8 cellular contexts compared by ENCODE assay signal in genomic region chr19:36054733-36055686, GRCh38. TPM values are rescaled to one million over a fixed set of nuclear protein-coding genes. Genes with fewer than 3 reads are reported as not detected.
DNase-seq lines count a peak whose midpoint lies in the region; ATAC-seq, FAIRE-seq and TF ChIP-seq lines count a peak whose summit lies in the region.

WDR62 (plus strand) TSS chr19:36054897; CDS start chr19:36054972, 75 bp downstream.

- no peaks in the 10 kb centered on the region for H3K9me3 Mint-ChIP-seq in activated naive CD8-positive, alpha-beta T cell treated with anti-CD3 and anti-CD28 coated beads, Interleukin-2, amount 10 ng/mL, durations not matched to agents 7 days and 5 days

- WGBS in heart left ventricle, 4 donors, result 1 to 3% (median 1%) methylated on average over 33 to 76 of the region's 76 CpGs
- WGBS in prostate gland, result 1% methylated on average over 52 of the region's 76 CpGs

- intact Hi-C loops in heart left ventricle (cut with DNase I) (loop anchor here (1.0 to 10.0 kb wide), 13 partner anchors 38 to 310 kb away; partner anchors contain the start of genes POLR2I (in 5 of the 10), ALKBH6 (in 3 of the 10), OVOL3 (in 3 of the 10) and SDHAF1 (in 3 of the 10)), prostate gland (cut with DNase I) (loop anchor here (1.0 to 10.0 kb wide), 3 partner anchors 43 to 300 kb away; partner anchors contain the start of genes ALKBH6, HSPB6, POLR2I and PROSER3), uterus (cut with DNase I; ENCODE audit: low total_unique reads) (loop anchor here (10.0 kb wide), 1 partner anchor 60 kb away; the partner anchor contains the start of genes OVOL3, POLR2I and TBCB)

- no peak for FAIRE-seq in GM12892 (lab: Jason Lieb, UNC)

- peaks cover 0 to 5% (median 0%) of the 10 kb centered on the region in 9 donors for H3K36me3 ChIP-seq in heart left ventricle
- no peaks in the 10 kb centered on the region for H3K36me3 ChIP-seq in prostate gland
- H3K36me3 ChIP-seq in uterus, result no peaks in the 10 kb centered on the region

- H3K9me3 ChIP-seq in heart left ventricle (no peaks in the 10 kb centered on the region), prostate gland (no peaks in the 10 kb centered on the region), uterus (no peaks in the 10 kb centered on the region)

- H3K27ac Mint-ChIP-seq in activated naive CD8-positive, alpha-beta T cell treated with anti-CD3 and anti-CD28 coated beads, Interleukin-2, amount 10 ng/mL, durations not matched to agents 7 days and 5 days, result peak within 1 kb of the TSS; percentile 98

- TF ChIP-seq CTCF in heart left ventricle (IDR thresholded peaks at IDR 0.05) (peak in 3 of 12 donors; percentile 5 to 11 (median 6)), prostate gland (IDR thresholded peaks at IDR 0.05) (no peak), uterus (IDR thresholded peaks at IDR 0.05) (no peak)

- H3K4me1 Mint-ChIP-seq in activated naive CD8-positive, alpha-beta T cell treated with anti-CD3 and anti-CD28 coated beads, Interleukin-2, amount 10 ng/mL, durations not matched to agents 7 days and 5 days, result peaks cover 26% of the 10 kb centered on the region

- H3K36me3 Mint-ChIP-seq in activated naive CD8-positive, alpha-beta T cell treated with anti-CD3 and anti-CD28 coated beads, Interleukin-2, amount 10 ng/mL, durations not matched to agents 7 days and 5 days, result peaks cover 16% of the 10 kb centered on the region

- H3K27ac ChIP-seq in heart left ventricle (peak within 1 kb of the TSS; percentile 70 to 98 (median 92)), prostate gland (peak within 1 kb of the TSS; percentile 92 to 97), uterus (peak within 1 kb of the TSS; percentile 88 to 97)

- POLR2A ChIA-PET in activated naive CD8-positive, alpha-beta T cell treated with anti-CD3 and anti-CD28 coated beads, Interleukin-2, amount 10 ng/mL, durations not matched to agents 7 days and 5 days (lab: Charles Lee), result interaction anchor here (0.9 to 2.6 kb wide), 13 partner anchors 12 to 411 kb away, joined by 3 to 16 read pairs (median 4); partner anchors contain the start of genes ALKBH6, POLR2I, SDHAF1 and SYNE4

- no peaks in the 10 kb centered on the region for H3K27me3 ChIP-seq in heart left ventricle
- no peaks in the 10 kb centered on the region for H3K27me3 ChIP-seq in prostate gland (replicated peaks; ENCODE audit: insufficient read depth)
- no peaks in the 10 kb centered on the region for H3K27me3 ChIP-seq in uterus

- H3K4me1 ChIP-seq in heart left ventricle (peaks cover 0 to 19% (median 13%) of the 10 kb centered on the region in 12 donors), prostate gland (replicated peaks) (no peaks in the 10 kb centered on the region), uterus (peaks cover 0 to 7% of the 10 kb centered on the region in 2 donors)

- TF ChIP-seq POLR2A in GM12892 (IDR thresholded peaks at IDR 0.05; ENCODE audit: low read depth, low read length) (peak; percentile 59; the same call in 1 of the 2 replicates), heart left ventricle (IDR thresholded peaks at IDR 0.05) (no peak), prostate gland (IDR thresholded peaks at IDR 0.05) (peak; percentile 37), uterus (IDR thresholded peaks at IDR 0.05) (no peak)

- DNase-seq in GM12892 (ENCODE audit: insufficient read length) (peak; percentile 97), NCI-H1436 (lab: John Stamatoyannopoulos, UW) (peak; percentile 92), SW 1271 (lab: John Stamatoyannopoulos, UW) (peak; percentile 76 to 94), heart left ventricle (peak; percentile 93 to 97 (median 94)), prostate gland (ENCODE audit: low spot score) (peak; percentile 92), uterus (peak; percentile 49 to 60)
- DNase-seq in activated naive CD8-positive, alpha-beta T cell treated with anti-CD3 and anti-CD28 coated beads, Interleukin-2, amount 10 ng/mL, durations not matched to agents 7 days and 5 days, result peak; percentile 97

- peak within 1 kb of the TSS; percentile 100 for H3K4me3 Mint-ChIP-seq in activated naive CD8-positive, alpha-beta T cell treated with anti-CD3 and anti-CD28 coated beads, Interleukin-2, amount 10 ng/mL, durations not matched to agents 7 days and 5 days

- H3K27me3 Mint-ChIP-seq in activated naive CD8-positive, alpha-beta T cell treated with anti-CD3 and anti-CD28 coated beads, Interleukin-2, amount 10 ng/mL, durations not matched to agents 7 days and 5 days, result no peaks in the 10 kb centered on the region

- peak within 1 kb of the TSS; percentile 16 to 80 (median 68) for H3K4me3 ChIP-seq in heart left ventricle
- peak within 1 kb of the TSS; percentile 52 to 59 for H3K4me3 ChIP-seq in prostate gland
- peak within 1 kb of the TSS; percentile 50 to 54 for H3K4me3 ChIP-seq in uterus

- ATAC-seq in HG02798 (IDR thresholded peaks at IDR 0.05; ENCODE audit: poor library complexity, unreplicated experiment) (peak; percentile 80), heart left ventricle (peak; percentile 86 to 88 (median 88))
- ATAC-seq in activated naive CD8-positive, alpha-beta T cell treated with anti-CD3 and anti-CD28 coated beads, Interleukin-2, amount 10 ng/mL, durations not matched to agents 7 days and 5 days (ENCODE audit: low read depth), result peak; percentile 74

RNA-seq across cellular contexts. Expression of gene WDR62, which starts in this region (rescaled TPM):
- polyA plus RNA-seq in GM12892 (2012; ENCODE audit: missing spikeins), result 4.7 TPM
- 10 to 100 TPM; 24.9 to 27.8 TPM for total RNA-seq in activated naive CD8-positive, alpha-beta T cell treated with anti-CD3 and anti-CD28 coated beads, Interleukin-2, amount 10 ng/mL, durations not matched to agents 7 days and 5 days
- total RNA-seq in heart left ventricle (10 to 100 TPM in 3 of 9 donors, 1 to 10 TPM in 6; 2.5 to 24.3 (median 7.7) TPM), prostate gland (10 to 100 TPM in 1 of 2 donors, under 1 TPM in 1; 0.64 to 28.6 TPM), uterus (1 to 10 TPM in 2 of 4 donors, not detected in 2; 2.4 to 5.8 TPM)
- polyA plus RNA-seq in heart left ventricle, result 10 to 100 TPM in 1 of 2 donors, 1 to 10 TPM in 1; 1.4 to 20.6 TPM

Comparison
In these comparisons a context has a peak if more than half of its experiments do, and no peak if none do; other contexts are left out.
1. Peak in every context shown above with its lines: DNase-seq, ATAC-seq, H3K4me3 ChIP-seq and H3K27ac ChIP-seq.
2. POLR2A ChIP-seq: peak in GM12892 (single experiment) and prostate gland (single experiment); none in heart left ventricle (0 of 2) and uterus (0 of 2).